In genomic region chr12:53739285-53740129, GRCh38 we compare ENCODE assay signal across 13 cellular contexts. TPM values are rescaled to one million over a fixed set of nuclear protein-coding genes. Genes with fewer than 3 reads are reported as not detected.
DNase-seq lines count a peak whose midpoint lies in the region.
"Had no signal": no experiment of that assay in that cellular context is flagged by ENCODE, and none has a peak within 500 bp of the region (broad histone marks: within the 10 kb centered on the region; RNA-seq: fewer than 3 reads in every experiment).

No MANE protein-coding gene starts in this region.

- H3K36me3 Mint-ChIP-seq in activated naive CD4-positive, alpha-beta T cell treated with anti-CD3 and anti-CD28 coated beads for 36 hours (ENCODE audit: low read depth) = no peaks in the 10 kb centered on the region
- H3K36me3 Mint-ChIP-seq in activated naive CD8-positive, alpha-beta T cell = no peaks in the 10 kb centered on the region

- CTCF ChIA-PET in activated naive CD4-positive, alpha-beta T cell treated with anti-CD3 and anti-CD28 coated beads for 36 hours (lab: Charles Lee) = interaction anchor here (0.6 to 2.6 kb wide), 7 partner anchors 9 to 40 kb away, joined by 3 to 16 read pairs (median 3); no protein-coding TSS in a partner anchor

- no peaks in the 10 kb centered on the region for H3K9me3 Mint-ChIP-seq in activated naive CD4-positive, alpha-beta T cell treated with anti-CD3 and anti-CD28 coated beads for 36 hours
- H3K9me3 Mint-ChIP-seq in activated naive CD8-positive, alpha-beta T cell (ENCODE audit: low read depth) = no peaks in the 10 kb centered on the region

- intact Hi-C loops in activated naive CD4-positive, alpha-beta T cell treated with anti-CD3 and anti-CD28 coated beads for 36 hours (cut with micrococcal nuclease) = no loop called here

- H3K27ac ChIP-seq in stomach smooth muscle (ENCODE audit: low read length) = no peak overlapping the region
- H3K27ac ChIP-seq: spleen, thyroid gland had no signal

- H3K4me3 ChIP-seq in iPS-18c (ENCODE audit: insufficient read depth, low read depth, low read length) = peak overlapping the region; percentile 55
- H3K4me3 ChIP-seq in stomach smooth muscle (ENCODE audit: low read length in 2 of 2) = peak overlapping the region; percentile 54 to 57
- H3K4me3 ChIP-seq: thyroid gland had no signal

- no peak overlapping the region for H3K27ac Mint-ChIP-seq in activated naive CD4-positive, alpha-beta T cell treated with anti-CD3 and anti-CD28 coated beads for 36 hours
- H3K27ac Mint-ChIP-seq in activated naive CD8-positive, alpha-beta T cell = no peak overlapping the region

- no peaks in the 10 kb centered on the region for H3K36me3 ChIP-seq in stomach smooth muscle (ENCODE audit: control insufficient read depth in 2 of 2, insufficient read depth in 2 of 2, low read length in 2 of 2)
- H3K36me3 ChIP-seq: spleen, thyroid gland had no signal

- peaks cover 13% of the 10 kb centered on the region for H3K4me1 ChIP-seq in stomach smooth muscle (ENCODE audit: control insufficient read depth, insufficient read depth, low read length)

- H3K9ac ChIP-seq in stomach smooth muscle (ENCODE audit: low read length in 2 of 2) = no peak overlapping the region

- peaks cover 12% of the 10 kb centered on the region for H3K4me1 Mint-ChIP-seq in activated naive CD4-positive, alpha-beta T cell treated with anti-CD3 and anti-CD28 coated beads for 36 hours (ENCODE audit: low read depth)
- H3K4me1 Mint-ChIP-seq in activated naive CD8-positive, alpha-beta T cell (ENCODE audit: low read depth) = peaks cover 20% of the 10 kb centered on the region

- H3K27me3 Mint-ChIP-seq in activated naive CD4-positive, alpha-beta T cell treated with anti-CD3 and anti-CD28 coated beads for 36 hours (ENCODE audit: low read depth) = peaks cover 19% of the 10 kb centered on the region
- peaks cover 28% of the 10 kb centered on the region for H3K27me3 Mint-ChIP-seq in activated naive CD8-positive, alpha-beta T cell

- H3K9me3 ChIP-seq in iPS-18c (ENCODE audit: control insufficient read depth, insufficient read depth, low read length) = no peaks in the 10 kb centered on the region
- no peaks in the 10 kb centered on the region for H3K9me3 ChIP-seq in stomach smooth muscle (ENCODE audit: control insufficient read depth in 2 of 2, low read length in 2 of 2)
- H3K9me3 ChIP-seq: spleen, thyroid gland had no signal

- no peak for DNase-seq in activated naive CD4-positive, alpha-beta T cell treated with anti-CD3 and anti-CD28 coated beads for 36 hours
- no peak for DNase-seq in activated naive CD4-positive, alpha-beta T cell treated with Interleukin-2 at 50 U/mL for 16 hours
- no peak for DNase-seq in activated CD8-positive, alpha-beta memory T cell treated with anti-CD3 and anti-CD28 coated beads for 24 hours
- no peak for DNase-seq in NK-92 (lab: John Stamatoyannopoulos, UW; ENCODE audit: unreplicated experiment)
- no peak for DNase-seq in putamen (ENCODE audit: low spot score)
- DNase-seq: COR-L47, spleen had no signal

- H3K4me3 Mint-ChIP-seq in activated naive CD4-positive, alpha-beta T cell treated with anti-CD3 and anti-CD28 coated beads for 36 hours = peak overlapping the region; percentile 49
- peak overlapping the region; percentile 81 for H3K4me3 Mint-ChIP-seq in activated naive CD8-positive, alpha-beta T cell

- peaks cover 62 to 64% of the 10 kb centered on the region in 2 donors for H3K27me3 ChIP-seq in stomach smooth muscle (ENCODE audit: control insufficient read depth in 1 of 2, insufficient read depth in 2 of 2, low read length in 2 of 2)

RNA-seq across cellular contexts. Expression of gene CALCOCO1, which starts 12.3 kb away (rescaled TPM):
- total RNA-seq in activated naive CD4-positive, alpha-beta T cell treated with anti-CD3 and anti-CD28 coated beads for 36 hours = 1 to 10 TPM; 8.1 to 8.3 TPM

RNA-seq across cellular contexts. Expression of gene CISTR, which starts 12.3 kb away (rescaled TPM):
- total RNA-seq in activated naive CD4-positive, alpha-beta T cell treated with anti-CD3 and anti-CD28 coated beads for 36 hours = not detected
- total RNA-seq: M059J, SK-MEL-5, spleen, thyroid gland had no signal
